Comparison of ENCODE assay signal across 9 cellular contexts in the genomic region with DNA sequence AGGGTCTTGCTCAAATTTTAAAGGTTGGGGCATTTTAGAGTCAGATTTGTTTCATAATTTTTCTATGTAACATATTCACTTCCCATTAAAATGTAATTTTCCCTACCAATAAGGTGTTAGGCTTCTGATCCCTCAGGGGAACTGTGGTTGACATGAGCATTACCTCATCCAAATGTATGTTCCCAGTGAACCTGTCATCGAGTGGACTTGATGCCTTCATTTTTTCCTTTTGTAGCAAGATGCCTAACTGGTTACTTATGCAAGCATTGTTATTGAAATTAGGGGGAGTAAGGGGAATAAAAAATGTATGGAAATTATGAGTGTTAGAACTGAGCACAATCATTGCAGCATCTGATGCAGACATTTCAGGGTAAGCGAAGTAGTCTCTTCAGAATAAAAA.
"Had no signal": no experiment of that assay in that cellular context is flagged by ENCODE, and none has a peak within 500 bp of the region (broad histone marks: within the 10 kb centered on the region; RNA-seq: fewer than 3 reads in every experiment).

No MANE protein-coding gene starts in this region.

- DNase-seq: GM23248, GOT3, H7, HFFc6, IMR-90 had no signal

- ATAC-seq: HCT116, K562 had no signal

- H3K36me3 ChIP-seq: HAP-1 had no signal

- H3K9me3 ChIP-seq: HAP-1 had no signal

- H3K4me1 ChIP-seq: HAP-1 had no signal

- H2AFZ ChIP-seq: GM23248 had no signal

- H3K27ac ChIP-seq: GM23248 had no signal

- FAIRE-seq: HTR-8/SVneo, K562 had no signal

- H3K4me3 ChIP-seq: GM23248, HAP-1, K562 had no signal

- H3K9ac ChIP-seq: GM23248 had no signal
